In genomic region chr1:8368956-8369639, GRCh38 we compare ENCODE assay signal across 1 cellular context.
TF ChIP-seq lines count a peak whose summit lies in the region.

No MANE protein-coding gene starts in this region.

TF ChIP-seq in WTC11, 78 proteins besides CTCF, POLR2A, EP300 and RAD21 (continued from another document):
- no peak for TF ChIP-seq EMX1 (CRISPR knock-in tag; IDR thresholded peaks at IDR 0.05)
- no peak for TF ChIP-seq GTF2I (CRISPR knock-in tag; conservative IDR thresholded peaks at IDR 0.05)
- no peak for TF ChIP-seq SMAD4 (CRISPR knock-in tag; IDR thresholded peaks at IDR 0.05)
- no peak for TF ChIP-seq ZBTB21 (CRISPR knock-in tag; IDR thresholded peaks at IDR 0.05; ENCODE audit: borderline replicate concordance)
- no peak for TF ChIP-seq NR1H2 (CRISPR knock-in tag; IDR thresholded peaks at IDR 0.05)
- TF ChIP-seq E2F4 (CRISPR knock-in tag; IDR thresholded peaks at IDR 0.05; ENCODE audit: borderline replicate concordance, low read depth): no peak
- TF ChIP-seq USF1 (CRISPR knock-in tag; IDR thresholded peaks at IDR 0.05): no peak
- no peak for TF ChIP-seq ZNF317 (CRISPR knock-in tag; IDR thresholded peaks at IDR 0.05; ENCODE audit: borderline replicate concordance, low read depth)
